ENCODE assay signal across 18 cellular contexts in genomic region chr3:79284781-79285180, GRCh38.
DNase-seq lines count a peak whose midpoint lies in the region; ATAC-seq, FAIRE-seq and TF ChIP-seq lines count a peak whose summit lies in the region.
"Had no signal": no experiment of that assay in that cellular context is flagged by ENCODE, and none has a peak within 500 bp of the region (broad histone marks: within the 10 kb centered on the region; RNA-seq: fewer than 3 reads in every experiment).

No MANE protein-coding gene starts in this region.

- H3K9me3 ChIP-seq in SK-N-MC (ENCODE audit: low read depth, low read length) = no peaks in the 10 kb centered on the region
- H3K9me3 ChIP-seq in kidney (ENCODE audit: control insufficient read depth in 1 of 2, low read length in 2 of 2) = no peaks in the 10 kb centered on the region
- H3K9me3 ChIP-seq in MG63 = no peaks in the 10 kb centered on the region
- no peaks in the 10 kb centered on the region for H3K9me3 ChIP-seq in neural progenitor cell (ENCODE audit: low read depth)
- H3K9me3 ChIP-seq: BLaER1, HAP-1 had no signal

- H3K36me3 ChIP-seq in SK-N-MC (ENCODE audit: insufficient read depth, low read length) (no peaks in the 10 kb centered on the region), kidney (ENCODE audit: control insufficient read depth in 1 of 2, insufficient read depth in 2 of 2, low read length in 2 of 2) (no peaks in the 10 kb centered on the region), MG63 (no peaks in the 10 kb centered on the region), neural progenitor cell (no peaks in the 10 kb centered on the region)
- H3K36me3 ChIP-seq: BLaER1, HAP-1 had no signal

- H3K36me3 Mint-ChIP-seq in neural progenitor cell = no peaks in the 10 kb centered on the region
- H3K36me3 Mint-ChIP-seq: CD14-positive monocyte; CD8-positive, alpha-beta T cell had no signal

- H3K27ac ChIP-seq in SK-N-MC (peak overlapping the region; percentile 92), kidney (ENCODE audit: low read depth in 2 of 2, low read length in 2 of 2) (no peak overlapping the region), neural progenitor cell (no peak overlapping the region)
- H3K27ac ChIP-seq: BLaER1, GM23248, HL-60 had no signal

- no peaks in the 10 kb centered on the region for H3K79me2 ChIP-seq in neural progenitor cell (ENCODE audit: low read depth)

- no peaks in the 10 kb centered on the region for H4K20me1 ChIP-seq in neural progenitor cell (ENCODE audit: low read depth)
- H4K20me1 ChIP-seq: BLaER1 had no signal

- peak; percentile 68 for FAIRE-seq in kidney (lab: Jason Lieb, UNC)
- FAIRE-seq: GM12891, GM19239 had no signal

- DNase-seq in SK-N-MC (ENCODE audit: low read depth, low spot score) (no peak), kidney (no peak), MG63 (no peak), NCI-H1694 treated with DMSO at 0.1 percent for 48 hours (lab: John Stamatoyannopoulos, UW) (no peak), neural progenitor cell (ENCODE audit: low spot score) (no peak), superior temporal gyrus (ENCODE audit: extremely low spot score) (no peak)
- DNase-seq: Calu3; CD8-positive, alpha-beta T cell; DMS79 treated with DMSO at 0.1 percent for 48 hours; GM23248 had no signal

- H3K9me3 Mint-ChIP-seq in neural progenitor cell = no peaks in the 10 kb centered on the region

- intact Hi-C loops in kidney (cut with DNase I) = no loop called here

- H3K4me3 Mint-ChIP-seq in neural progenitor cell = no peak overlapping the region
- H3K4me3 Mint-ChIP-seq: CD14-positive monocyte; CD8-positive, alpha-beta T cell had no signal

- no peak overlapping the region for H3K9ac ChIP-seq in SK-N-MC (ENCODE audit: insufficient read length)
- H3K9ac ChIP-seq in kidney (ENCODE audit: low read length in 2 of 2) = no peak overlapping the region
- H3K9ac ChIP-seq in neural progenitor cell = no peak overlapping the region
- H3K9ac ChIP-seq: BLaER1, GM23248 had no signal

- no peak overlapping the region for H3K4me2 ChIP-seq in neural progenitor cell
- H3K4me2 ChIP-seq: BLaER1 had no signal

- H3K27me3 ChIP-seq in MG63 = no peaks in the 10 kb centered on the region
- no peaks in the 10 kb centered on the region for H3K27me3 ChIP-seq in neural progenitor cell
- H3K27me3 ChIP-seq: BLaER1 had no signal

- TF ChIP-seq CTCF in kidney (IDR thresholded peaks at IDR 0.05; ENCODE audit: borderline replicate concordance, extremely low read depth, insufficient read depth) (no peak), neural progenitor cell (IDR thresholded peaks at IDR 0.05) (no peak)

- H3K27ac Mint-ChIP-seq in neural progenitor cell = no peak overlapping the region
- H3K27ac Mint-ChIP-seq: CD8-positive, alpha-beta T cell had no signal

- H3K4me1 Mint-ChIP-seq in neural progenitor cell = no peaks in the 10 kb centered on the region
- H3K4me1 Mint-ChIP-seq: CD14-positive monocyte had no signal

- no peaks in the 10 kb centered on the region for H3K4me1 ChIP-seq in kidney (ENCODE audit: control insufficient read depth in 1 of 2, insufficient read depth in 1 of 2, low read depth in 1 of 2, low read length in 2 of 2)
- no peaks in the 10 kb centered on the region for H3K4me1 ChIP-seq in neural progenitor cell
- H3K4me1 ChIP-seq: BLaER1, HAP-1 had no signal

- H3F3A ChIP-seq in neural progenitor cell (ENCODE audit: low read depth) = no peaks in the 10 kb centered on the region

- H3K4me3 ChIP-seq in SK-N-MC (0 out of 2 replicates have a peak overlapping the region, but pooled peaks have one; percentile 55), kidney (ENCODE audit: low read length in 2 of 2) (no peak overlapping the region), MG63 (no peak overlapping the region), neural progenitor cell (no peak overlapping the region)
- H3K4me3 ChIP-seq: BLaER1, GM23248, HAP-1 had no signal

- ATAC-seq in GM18868 (IDR thresholded peaks at IDR 0.05; ENCODE audit: unreplicated experiment) = peak; percentile 59
- ATAC-seq in HG03432 (IDR thresholded peaks at IDR 0.05; ENCODE audit: unreplicated experiment) = peak; percentile 82
- ATAC-seq: CD8-positive, alpha-beta T cell had no signal

- H3K27me3 Mint-ChIP-seq in neural progenitor cell (ENCODE audit: insufficient read depth, low read depth) = no peaks in the 10 kb centered on the region

- no peak overlapping the region for H2AFZ ChIP-seq in neural progenitor cell (replicated peaks)
- H2AFZ ChIP-seq: GM23248 had no signal
